Comparison of ENCODE assay signal across 15 cellular contexts in the genomic region with DNA sequence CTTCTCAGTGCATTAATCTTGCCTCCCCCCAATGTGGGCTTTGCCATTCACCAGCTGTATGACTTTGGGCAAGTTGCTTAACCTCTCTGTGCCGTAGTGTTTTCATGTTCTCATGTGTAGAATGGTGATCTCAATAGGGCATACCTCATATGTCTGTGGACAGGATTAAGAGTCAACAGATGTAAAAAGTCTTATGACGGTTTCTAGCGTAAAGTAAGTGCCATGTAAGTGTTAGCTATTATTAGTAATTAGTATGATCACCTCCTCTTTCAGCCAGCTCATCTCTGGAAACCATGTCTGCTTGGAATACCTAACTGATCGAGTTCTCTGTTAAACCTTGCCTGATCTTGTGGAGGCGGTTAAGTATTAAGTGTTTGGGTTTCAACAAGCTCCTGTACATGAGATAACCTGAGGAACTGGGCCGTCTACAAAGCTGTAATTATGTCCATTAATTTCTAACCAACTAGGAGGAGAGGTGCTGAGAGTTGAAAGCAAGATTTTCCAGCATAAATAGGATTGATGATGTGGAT.
DNase-seq lines count a peak whose midpoint lies in the region; ATAC-seq, FAIRE-seq and TF ChIP-seq lines count a peak whose summit lies in the region.
"Had no signal": no experiment of that assay in that cellular context is flagged by ENCODE, and none has a peak within 500 bp of the region (broad histone marks: within the 10 kb centered on the region; RNA-seq: fewer than 3 reads in every experiment).

No MANE protein-coding gene starts in this region.

- no peaks in the 10 kb centered on the region for H3K27me3 ChIP-seq in CD8-positive, alpha-beta memory T cell (ENCODE audit: insufficient read depth, low read length, poor library complexity, severe bottlenecking)
- H3K27me3 ChIP-seq: cardiac muscle cell had no signal

- FAIRE-seq in GM12891 (lab: Jason Lieb, UNC), result no peak

- no peak overlapping the region for H3K4me3 Mint-ChIP-seq in CD8-positive, alpha-beta memory T cell
- H3K4me3 Mint-ChIP-seq in IgD-negative memory B cell (no peak overlapping the region), naive B cell (no peak overlapping the region)
- H3K4me3 Mint-ChIP-seq: activated naive CD4-positive, alpha-beta T cell treated with anti-CD3 and anti-CD28 coated beads for 36 hours; stimulated activated naive B cell treated with anti-CD40 and anti-IgM and Interleukin-4, amounts not matched to agents 10 μg/mL and 1 μg/mL and 100 μg/mL, for 72 hours had no signal

- peaks cover 0 to 26% of the 10 kb centered on the region in 2 donors for H3K27me3 Mint-ChIP-seq in CD8-positive, alpha-beta memory T cell
- peaks cover 9% of the 10 kb centered on the region for H3K27me3 Mint-ChIP-seq in IgD-negative memory B cell
- H3K27me3 Mint-ChIP-seq in naive B cell, result no peaks in the 10 kb centered on the region
- H3K27me3 Mint-ChIP-seq: stimulated activated naive B cell treated with anti-CD40 and anti-IgM and Interleukin-4, amounts not matched to agents 10 μg/mL and 1 μg/mL and 100 μg/mL, for 72 hours had no signal

- no peaks in the 10 kb centered on the region for H3K9me3 ChIP-seq in CD8-positive, alpha-beta memory T cell (ENCODE audit: low read length)

- POLR2A ChIA-PET in CD8-positive, alpha-beta memory T cell (lab: Charles Lee), result interaction anchor here (10.5 kb wide), 1 partner anchor 33 kb away, joined by 330 read pairs; no protein-coding TSS in a partner anchor

- H3K9me3 Mint-ChIP-seq in CD8-positive, alpha-beta memory T cell, result peaks cover 0 to 2% (median 0%) of the 10 kb centered on the region in 5 donors
- H3K9me3 Mint-ChIP-seq in IgD-negative memory B cell (peaks cover 0 to 3% (median 0%) of the 10 kb centered on the region in 3 donors), naive B cell (peaks cover 0 to 5% (median 0%) of the 10 kb centered on the region in 7 donors)
- H3K9me3 Mint-ChIP-seq: activated naive CD4-positive, alpha-beta T cell treated with anti-CD3 and anti-CD28 coated beads for 36 hours; stimulated activated naive B cell treated with anti-CD40 and anti-IgM and Interleukin-4, amounts not matched to agents 10 μg/mL and 1 μg/mL and 100 μg/mL, for 72 hours had no signal

- H3K4me3 ChIP-seq in CD8-positive, alpha-beta memory T cell (ENCODE audit: low read length), result no peak overlapping the region
- H3K4me3 ChIP-seq: cardiac muscle cell had no signal

- TF ChIP-seq POLR2A in GM12891 (IDR thresholded peaks at IDR 0.05; ENCODE audit: low read depth, low read length), result no peak

- intact Hi-C loops in left colon (cut with DNase I, micrococcal nuclease), result no loop called here

- H3K27ac ChIP-seq in CD8-positive, alpha-beta memory T cell (ENCODE audit: low read depth, low read length), result no peak overlapping the region
- H3K27ac ChIP-seq: cardiac muscle cell had no signal

- H3K36me3 ChIP-seq in CD8-positive, alpha-beta memory T cell (ENCODE audit: insufficient read depth, low read length), result peaks cover 7% of the 10 kb centered on the region

- TF ChIP-seq CTCF in omental fat pad (IDR thresholded peaks at IDR 0.05), result no peak

- CTCF ChIA-PET in CD8-positive, alpha-beta memory T cell (lab: Charles Lee), result interaction anchor here (1.3 to 16.7 kb wide), 2 partner anchors 10 to 33 kb away, joined by 3 to 300 read pairs; no protein-coding TSS in a partner anchor

- no peak for DNase-seq in CD8-positive, alpha-beta memory T cell
- DNase-seq in naive B cell (no peak), omental fat pad (ENCODE audit: low spot score) (no peak), kidney tubule cell (ENCODE audit: low spot score) (no peak), left colon (no peak), GM12891 (ENCODE audit: insufficient read length, low spot score) (no peak)
- DNase-seq: activated naive CD4-positive, alpha-beta T cell treated with anti-CD3 and anti-CD28 coated beads for 36 hours; NCI-H1092 treated with DMSO at 0.1 percent for 48 hours; NCI-H226; PC-3; stimulated activated CD4-positive, alpha-beta T cell treated with anti-CD3 and anti-CD28 coated beads, Interleukin-2, amount 100 ng/mL, for 24 hours; stimulated activated naive B cell treated with anti-CD40 and anti-IgM and Interleukin-4, amounts not matched to agents 10 μg/mL and 1 μg/mL and 100 μg/mL, for 72 hours had no signal

- peaks cover 40% of the 10 kb centered on the region for H3K4me1 ChIP-seq in CD8-positive, alpha-beta memory T cell (ENCODE audit: insufficient read depth, low read length)

- H3K4me1 Mint-ChIP-seq in CD8-positive, alpha-beta memory T cell, result peaks cover 48 to 67% (median 61%) of the 10 kb centered on the region in 3 donors
- peaks cover 31 to 44% (median 31%) of the 10 kb centered on the region in 3 donors for H3K4me1 Mint-ChIP-seq in IgD-negative memory B cell
- H3K4me1 Mint-ChIP-seq in naive B cell, result peaks cover 28 to 47% (median 43%) of the 10 kb centered on the region in 3 donors

- ATAC-seq in GM19468 (IDR thresholded peaks at IDR 0.05; ENCODE audit: extremely low read depth, unreplicated experiment), result peak; percentile 27
- ATAC-seq in naive B cell (ENCODE audit: low read depth in 2 of 2), result no peak
- ATAC-seq in omental fat pad (ENCODE audit: low FRiP score), result no peak
- no peak for ATAC-seq in left colon
- ATAC-seq: PC-3; stimulated activated naive B cell treated with anti-CD40 and anti-IgM and Interleukin-4, amounts not matched to agents 10 μg/mL and 1 μg/mL and 100 μg/mL, for 72 hours had no signal

- H3K27ac Mint-ChIP-seq in CD8-positive, alpha-beta memory T cell, result peak overlapping the region; percentile 8 to 100 (median 79)
- H3K27ac Mint-ChIP-seq in IgD-negative memory B cell, result peak overlapping the region in 2 of 3 donors; percentile 98
- H3K27ac Mint-ChIP-seq in naive B cell, result peak overlapping the region; percentile 21 to 100 (median 94)
- H3K27ac Mint-ChIP-seq: activated naive CD4-positive, alpha-beta T cell treated with anti-CD3 and anti-CD28 coated beads for 36 hours had no signal

- H3K36me3 Mint-ChIP-seq in CD8-positive, alpha-beta memory T cell, result peaks cover 4 to 19% (median 6%) of the 10 kb centered on the region in 3 donors
- peaks cover 4% of the 10 kb centered on the region for H3K36me3 Mint-ChIP-seq in IgD-negative memory B cell
- H3K36me3 Mint-ChIP-seq in naive B cell, result no peaks in the 10 kb centered on the region
- H3K36me3 Mint-ChIP-seq: stimulated activated naive B cell treated with anti-CD40 and anti-IgM and Interleukin-4, amounts not matched to agents 10 μg/mL and 1 μg/mL and 100 μg/mL, for 72 hours had no signal

TF ChIP-seq in GM12891, 5 proteins besides CTCF, POLR2A, EP300 and RAD21:
- TF ChIP-seq TAF1 (IDR thresholded peaks at IDR 0.05; ENCODE audit: low read depth, low read length), result no peak
- TF ChIP-seq POLR2AphosphoS5 (IDR thresholded peaks at IDR 0.05; ENCODE audit: low read depth, low read length), result no peak
- no peak for TF ChIP-seq POU2F2 (IDR thresholded peaks at IDR 0.05; ENCODE audit: low read depth, low read length)
- TF ChIP-seq PAX5 (IDR thresholded peaks at IDR 0.05; ENCODE audit: insufficient read depth, low read length, severe bottlenecking), result no peak
- no peak for TF ChIP-seq SPI1 (IDR thresholded peaks at IDR 0.05; ENCODE audit: low read depth, low read length)
